In genomic region chr11:20035375-20035700, GRCh38 we compare ENCODE assay signal across 20 cellular contexts.
DNase-seq lines count a peak whose midpoint lies in the region; ATAC-seq, FAIRE-seq and TF ChIP-seq lines count a peak whose summit lies in the region.
"Had no signal": no experiment of that assay in that cellular context is flagged by ENCODE, and none has a peak within 500 bp of the region (broad histone marks: within the 10 kb centered on the region; RNA-seq: fewer than 3 reads in every experiment).

No MANE protein-coding gene starts in this region.

- H3K36me3 Mint-ChIP-seq in mesothelial cell of epicardium: peaks cover 7% of the 10 kb centered on the region
- peaks cover 28% of the 10 kb centered on the region for H3K36me3 Mint-ChIP-seq in type B pancreatic cell

- peak overlapping the region; percentile 24 to 53 for H3K27ac ChIP-seq in right atrium auricular region
- peak overlapping the region; percentile 7 for H3K27ac ChIP-seq in mammary epithelial cell (ENCODE audit: insufficient read depth, low read depth, low read length)
- H3K27ac ChIP-seq: neutrophil had no signal

- ATAC-seq in Right ventricle myocardium superior (ENCODE audit: poor library complexity): no peak
- ATAC-seq: activated CD8-positive, alpha-beta T cell treated with anti-CD3 and anti-CD28 coated beads for 36 hours; activated naive CD8-positive, alpha-beta T cell treated with anti-CD3 and anti-CD28 coated beads, Interleukin-2, amount 50 U/mL, for 24 hours; left ventricle myocardium superior had no signal

- H3K9me3 Mint-ChIP-seq in mesothelial cell of epicardium: no peaks in the 10 kb centered on the region
- H3K9me3 Mint-ChIP-seq in type B pancreatic cell: no peaks in the 10 kb centered on the region
- H3K9me3 Mint-ChIP-seq: activated CD8-positive, alpha-beta T cell treated with anti-CD3 and anti-CD28 coated beads for 36 hours; activated naive CD8-positive, alpha-beta T cell treated with anti-CD3 and anti-CD28 coated beads, Interleukin-2, amount 50 U/mL, for 24 hours; brain had no signal

- H3K4me1 ChIP-seq in right atrium auricular region (peaks cover 0 to 35% of the 10 kb centered on the region in 2 donors), mammary epithelial cell (ENCODE audit: insufficient read depth, low read length) (peaks cover 49% of the 10 kb centered on the region)

- H4K20me1 ChIP-seq in mammary epithelial cell (ENCODE audit: insufficient read depth, low read length): no peaks in the 10 kb centered on the region

- peak overlapping the region; percentile 20 for H3K27ac Mint-ChIP-seq in mesothelial cell of epicardium
- H3K27ac Mint-ChIP-seq in type B pancreatic cell: peak overlapping the region; percentile 55
- H3K27ac Mint-ChIP-seq: activated CD8-positive, alpha-beta T cell treated with anti-CD3 and anti-CD28 coated beads for 36 hours; activated naive CD8-positive, alpha-beta T cell treated with anti-CD3 and anti-CD28 coated beads, Interleukin-2, amount 50 U/mL, for 24 hours had no signal

- H3K27me3 Mint-ChIP-seq in mesothelial cell of epicardium (ENCODE audit: low read depth) (no peaks in the 10 kb centered on the region), type B pancreatic cell (no peaks in the 10 kb centered on the region)

- BruUV-seq in mammary epithelial cell (replicated peaks; lab: Mats Ljungman, UMichigan): no TSS peak

- H2AFZ ChIP-seq in mammary epithelial cell (ENCODE audit: low read depth, low read length): no peak overlapping the region

- H3K36me3 ChIP-seq in right atrium auricular region (peaks cover 21% of the 10 kb centered on the region), mammary epithelial cell (ENCODE audit: insufficient read depth, low read length) (peaks cover 4% of the 10 kb centered on the region)

- CTCF ChIA-PET in mammary epithelial cell (lab: Charles Lee; ENCODE audit: low non-redundant PET): interaction anchor here (0.9 kb wide), 1 partner anchor 21 kb away, joined by 3 read pairs; no protein-coding TSS in a partner anchor

- no peak overlapping the region for H3K9ac ChIP-seq in mammary epithelial cell (ENCODE audit: insufficient read depth, low read length)

- DNase-seq in right atrium auricular region (ENCODE audit: low spot score) (no peak), Right ventricle myocardium superior (no peak), mammary epithelial cell (no peak), mesothelial cell of epicardium (ENCODE audit: low spot score in 2 of 2, unreplicated experiment in 2 of 2) (no peak), type B pancreatic cell (ENCODE audit: extremely low spot score, unreplicated experiment) (no peak), posterior cingulate gyrus (no peak), GM12891 (ENCODE audit: insufficient read length, low spot score) (no peak), EL (no peak)
- DNase-seq: activated CD8-positive, alpha-beta T cell treated with anti-CD3 and anti-CD28 coated beads for 36 hours; activated gamma-delta T cell; activated naive CD8-positive, alpha-beta T cell treated with anti-CD3 and anti-CD28 coated beads, Interleukin-2, amount 50 U/mL, for 24 hours; COR-L47; left ventricle myocardium superior; RPMI8226; stimulated activated CD4-positive, alpha-beta T cell treated with anti-CD3 and anti-CD28 coated beads, Interleukin-12 subunit alpha, Interleukin-12 subunit beta, amount 100 ng/mL, for 4 hours; SW 1271 had no signal

- H3K79me2 ChIP-seq in mammary epithelial cell (ENCODE audit: insufficient read depth, low read length): peaks cover 25% of the 10 kb centered on the region

- H3K4me3 Mint-ChIP-seq in mesothelial cell of epicardium (no peak overlapping the region), type B pancreatic cell (peak overlapping the region; percentile 13)
- H3K4me3 Mint-ChIP-seq: activated CD8-positive, alpha-beta T cell treated with anti-CD3 and anti-CD28 coated beads for 36 hours; activated naive CD8-positive, alpha-beta T cell treated with anti-CD3 and anti-CD28 coated beads, Interleukin-2, amount 50 U/mL, for 24 hours; brain had no signal

- FAIRE-seq in GM12891 (lab: Jason Lieb, UNC): no peak
- FAIRE-seq: H1 had no signal

- H3K4me3 ChIP-seq in right atrium auricular region (no peak overlapping the region), mammary epithelial cell (replicated peaks in 1 of 3; ENCODE audit: insufficient read depth in 1 of 3, low read depth in 2 of 3, low read length in 3 of 3) (no peak overlapping the region)
- H3K4me3 ChIP-seq: coronary artery had no signal

- intact Hi-C loops in Right ventricle myocardium superior (cut with DNase I) (no loop called here), mammary epithelial cell (cut with micrococcal nuclease) (loop anchor here (2.0 kb wide), 1 partner anchor 21 kb away; no protein-coding TSS in a partner anchor), posterior cingulate gyrus (cut with DNase I) (no loop called here)

- no peak for TF ChIP-seq POLR2A in GM12891 (IDR thresholded peaks at IDR 0.05; ENCODE audit: low read depth, low read length)

- in situ Hi-C loops in mammary epithelial cell (cut with MboI; ENCODE audit: low sequenced_read_pairs in 2 of 2): no loop called here

- H3K9me3 ChIP-seq in right atrium auricular region (no peaks in the 10 kb centered on the region), mammary epithelial cell (replicated peaks; ENCODE audit: insufficient read depth, low read length) (no peaks in the 10 kb centered on the region)
- H3K9me3 ChIP-seq: neutrophil had no signal

- no peaks in the 10 kb centered on the region for H3K27me3 ChIP-seq in right atrium auricular region
- H3K27me3 ChIP-seq in mammary epithelial cell (ENCODE audit: insufficient read depth, low read length): no peaks in the 10 kb centered on the region

- peaks cover 78% of the 10 kb centered on the region for H3K4me1 Mint-ChIP-seq in mesothelial cell of epicardium
- peaks cover 87% of the 10 kb centered on the region for H3K4me1 Mint-ChIP-seq in type B pancreatic cell (ENCODE audit: unreplicated experiment)

- no peak for TF ChIP-seq CTCF in right atrium auricular region (IDR thresholded peaks at IDR 0.05)
- no peak for TF ChIP-seq CTCF in mammary epithelial cell (conservative IDR thresholded peaks at IDR 0.05 in 1 of 2, IDR thresholded peaks at IDR 0.05 in 1 of 2; ENCODE audit: extremely low read depth in 1 of 2, insufficient read depth in 1 of 2, low read depth in 1 of 2, low read length in 2 of 2)
- no peak for TF ChIP-seq CTCF in mesothelial cell of epicardium (IDR thresholded peaks at IDR 0.05; ENCODE audit: unreplicated experiment)
- TF ChIP-seq CTCF in type B pancreatic cell (conservative IDR thresholded peaks at IDR 0.05): no peak

- WGBS in mammary epithelial cell (ENCODE audit: low coverage, missing lambda C conversion rate): 92% methylated on average over 6 of the region's 7 CpGs

- H3K4me2 ChIP-seq in mammary epithelial cell (ENCODE audit: insufficient read depth, low read depth, low read length): no peak overlapping the region

- dilution Hi-C loops in mammary epithelial cell (cut with HindIII; ENCODE audit: low sequenced_read_pairs): no loop called here

TF ChIP-seq in GM12891, 5 proteins besides CTCF, POLR2A, EP300 and RAD21:
- TF ChIP-seq TAF1 (IDR thresholded peaks at IDR 0.05; ENCODE audit: low read depth, low read length) (no peak), PAX5 (IDR thresholded peaks at IDR 0.05; ENCODE audit: insufficient read depth, low read length, severe bottlenecking) (no peak), POLR2AphosphoS5 (IDR thresholded peaks at IDR 0.05; ENCODE audit: low read depth, low read length) (no peak), SPI1 (IDR thresholded peaks at IDR 0.05; ENCODE audit: low read depth, low read length) (no peak), POU2F2 (IDR thresholded peaks at IDR 0.05; ENCODE audit: low read depth, low read length) (no peak)
